ENCODE assay signal across 1 cellular context in genomic region chr15:36356511-36356910, GRCh38.
TF ChIP-seq lines count a peak whose summit lies in the region.

No MANE protein-coding gene starts in this region.

TF ChIP-seq in GM12878, 131 proteins besides CTCF, POLR2A, EP300 and RAD21 (continued from another document):
- TF ChIP-seq IRF3 (IDR thresholded peaks at IDR 0.05) (no peak), HSF1 (IDR thresholded peaks at IDR 0.05; ENCODE audit: low read depth, low read length) (no peak), RAD51 (IDR thresholded peaks at IDR 0.05) (no peak), ZBTB40 (IDR thresholded peaks at IDR 0.05; ENCODE audit: borderline replicate concordance) (no peak)
TF ChIP-seq in GM12878: peak in this region for 0.
